19 cellular contexts compared by ENCODE assay signal in the genomic region with DNA sequence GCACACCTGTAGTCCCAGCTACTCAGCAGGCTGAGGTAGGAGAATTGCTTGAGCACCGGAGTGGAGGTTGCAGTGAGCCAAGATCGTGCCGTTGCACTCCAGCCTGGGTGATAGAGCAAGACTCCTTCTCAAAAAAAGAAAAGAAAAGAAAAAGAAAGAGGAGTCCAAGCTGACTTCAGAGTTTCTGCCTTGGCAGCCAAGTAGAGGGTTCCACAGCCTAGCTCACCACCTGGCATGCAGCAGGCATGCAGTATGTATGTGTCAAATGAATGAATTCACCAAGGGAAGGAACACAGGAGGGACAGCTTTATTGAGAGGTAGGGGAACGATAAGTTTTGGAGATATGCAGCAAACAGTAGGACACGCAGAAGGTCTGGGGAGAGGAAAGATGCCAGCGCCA.
"Had no signal": no experiment of that assay in that cellular context is flagged by ENCODE, and none has a peak within 500 bp of the region (broad histone marks: within the 10 kb centered on the region; RNA-seq: fewer than 3 reads in every experiment).

No MANE protein-coding gene starts in this region.

- H3K9me3 Mint-ChIP-seq: immature natural killer cell had no signal

- H3K36me3 ChIP-seq: colonic mucosa, esophagus muscularis mucosa, gastroesophageal sphincter, heart left ventricle, left lung, lower lobe of right lung had no signal

- H3K27me3 ChIP-seq: colonic mucosa, foreskin keratinocyte had no signal

- ATAC-seq: foreskin keratinocyte, gastroesophageal sphincter, heart left ventricle, left cardiac atrium, left lung, left ventricle myocardium superior, lower lobe of right lung had no signal

- H3K27ac ChIP-seq: colonic mucosa, dorsolateral prefrontal cortex, esophagus muscularis mucosa, foreskin keratinocyte, gastroesophageal sphincter, heart left ventricle, hepatocyte, left lung, lower lobe of right lung had no signal

- H3K4me3 Mint-ChIP-seq: immature natural killer cell had no signal

- H3K4me3 ChIP-seq: colonic mucosa, dorsolateral prefrontal cortex, esophagus muscularis mucosa, gastroesophageal sphincter, heart left ventricle, hepatocyte, left lung, lower lobe of right lung had no signal

- H3K4me1 Mint-ChIP-seq: immature natural killer cell had no signal

- DNase-seq: colonic mucosa; dermis blood vessel endothelial cell; dorsolateral prefrontal cortex; effector CD4-positive, alpha-beta T cell; effector memory CD4-positive, alpha-beta T cell; foreskin keratinocyte; heart left ventricle; hypothalamus; immature natural killer cell; islet precursor cell; left cardiac atrium; left lung; left ventricle myocardium superior; lower lobe of right lung; mesenchymal stem cell; midbrain had no signal

- H3K36me3 Mint-ChIP-seq: immature natural killer cell had no signal

- H3K9me3 ChIP-seq: colonic mucosa, left lung, lower lobe of right lung had no signal

- H3K4me1 ChIP-seq: colonic mucosa, esophagus muscularis mucosa, foreskin keratinocyte, gastroesophageal sphincter, heart left ventricle, left lung, lower lobe of right lung had no signal
